Comparison of ENCODE assay signal across 1 cellular context in genomic region chr17:76383645-76384221, GRCh38.
TF ChIP-seq lines count a peak whose summit lies in the region.

No MANE protein-coding gene starts in this region.

TF ChIP-seq in HepG2, 621 proteins besides CTCF, POLR2A, EP300 and RAD21 (continued from another document and continues in another):
- TF ChIP-seq ZNF407 (CRISPR knock-in tag; IDR thresholded peaks at IDR 0.05; ENCODE audit: not compliant biosample characterization) (no peak), ZNF382 (CRISPR knock-in tag; IDR thresholded peaks at IDR 0.05; ENCODE audit: borderline replicate concordance) (no peak), HBP1 (CRISPR knock-in tag; IDR thresholded peaks at IDR 0.05; ENCODE audit: low read depth) (peak; percentile 19; the same call in 1 of the 2 replicates), GTF3A (CRISPR knock-in tag; conservative IDR thresholded peaks at IDR 0.05) (no peak; the same call in 1 of the 2 replicates), ZNF83 (CRISPR knock-in tag; IDR thresholded peaks at IDR 0.05; ENCODE audit: borderline replicate concordance) (no peak), ZNF713 (CRISPR knock-in tag; IDR thresholded peaks at IDR 0.05) (0 out of 2 replicates have a peak, but pooled peaks have one; percentile 78), POLR2G (IDR thresholded peaks at IDR 0.05; ENCODE audit: low read depth, low read length) (peak; percentile 63), REXO4 (CRISPR knock-in tag; IDR thresholded peaks at IDR 0.05; ENCODE audit: borderline replicate concordance) (no peak; the same call in 1 of the 2 replicates), ZBTB42 (CRISPR knock-in tag; IDR thresholded peaks at IDR 0.05) (no peak), ATF2 (CRISPR knock-in tag; IDR thresholded peaks at IDR 0.05) (no peak; the same call in 1 of the 2 replicates), PBX2 (CRISPR knock-in tag; IDR thresholded peaks at IDR 0.05) (0 out of 2 replicates have a peak, but pooled peaks have one; percentile 9), ZNF543 (CRISPR knock-in tag; IDR thresholded peaks at IDR 0.05) (peak; percentile 50), SIX1 (CRISPR knock-in tag; IDR thresholded peaks at IDR 0.05; ENCODE audit: borderline replicate concordance) (no peak), PCBP1 (IDR thresholded peaks at IDR 0.05; ENCODE audit: borderline replicate concordance, low read depth, low read length) (peak; percentile 70; the same call in 1 of the 2 replicates), MZF1 (CRISPR knock-in tag; IDR thresholded peaks at IDR 0.05; ENCODE audit: borderline replicate concordance) (no peak), ZNF891 (CRISPR knock-in tag; IDR thresholded peaks at IDR 0.05) (peak; percentile 92; the same call in 1 of the 2 replicates), ZBTB49 (CRISPR knock-in tag; IDR thresholded peaks at IDR 0.05; ENCODE audit: borderline replicate concordance) (0 out of 2 replicates have a peak, but pooled peaks have one; percentile 44), ETV6 (CRISPR knock-in tag; conservative IDR thresholded peaks at IDR 0.05) (no peak), HMG20B (CRISPR knock-in tag; conservative IDR thresholded peaks at IDR 0.05) (no peak; the same call in 1 of the 2 replicates), BRD4 (CRISPR knock-in tag; IDR thresholded peaks at IDR 0.05) (peak; percentile 24; the same call in 1 of the 2 replicates), PATZ1 (CRISPR knock-in tag; IDR thresholded peaks at IDR 0.05) (peak; percentile 91), ZC3H4 (CRISPR knock-in tag; IDR thresholded peaks at IDR 0.05; ENCODE audit: borderline replicate concordance) (peak; percentile 99), POLR2AphosphoS5 (IDR thresholded peaks at IDR 0.05; ENCODE audit: low read depth, low read length) (peak; percentile 57), TGIF2 (CRISPR knock-in tag; IDR thresholded peaks at IDR 0.05) (peak; percentile 70; the same call in 1 of the 2 replicates), ZNF552 (CRISPR knock-in tag; IDR thresholded peaks at IDR 0.05; ENCODE audit: borderline replicate concordance) (peak; percentile 44; the same call in 1 of the 2 replicates), MTERF4 (CRISPR knock-in tag; IDR thresholded peaks at IDR 0.05) (peak; percentile 24; the same call in 1 of the 2 replicates), TFE3 (CRISPR knock-in tag; IDR thresholded peaks at IDR 0.05) (peak; percentile 19; the same call in 1 of the 2 replicates), ZNF430 (CRISPR knock-in tag; IDR thresholded peaks at IDR 0.05) (0 out of 2 replicates have a peak, but pooled peaks have one; percentile 34), CHCHD3 (CRISPR knock-in tag; IDR thresholded peaks at IDR 0.05) (peak; percentile 72; the same call in 1 of the 2 replicates), NRL (CRISPR knock-in tag; IDR thresholded peaks at IDR 0.05; ENCODE audit: borderline replicate concordance) (peak; percentile 85), SRSF1 (optimal IDR thresholded peaks at IDR 0.05; ENCODE audit: low read depth, low read length) (peak; percentile 57), ZNF432 (CRISPR knock-in tag; IDR thresholded peaks at IDR 0.05; ENCODE audit: borderline replicate concordance) (0 out of 2 replicates have a peak, but pooled peaks have one; percentile 55), ZNF570 (CRISPR knock-in tag; IDR thresholded peaks at IDR 0.05; ENCODE audit: borderline replicate concordance) (no peak), SKIL (CRISPR knock-in tag; IDR thresholded peaks at IDR 0.05; ENCODE audit: borderline replicate concordance) (peak; percentile 10; the same call in 1 of the 2 replicates), TAF1 (CRISPR knock-in tag; IDR thresholded peaks at IDR 0.05) (peak; percentile 54; the same call in 1 of the 2 replicates)
